In genomic region chr6:37314803-37315515, GRCh38 we compare ENCODE assay signal across 1 cellular context.
TF ChIP-seq lines count a peak whose summit lies in the region.

No MANE protein-coding gene starts in this region.

TF ChIP-seq in K562, 482 proteins besides CTCF, POLR2A, EP300 and RAD21 (continued from another document and continues in another):
- TF ChIP-seq FOXP4 (CRISPR knock-in tag; IDR thresholded peaks at IDR 0.05; ENCODE audit: borderline replicate concordance), result no peak
- no peak for TF ChIP-seq BRF1 (IDR thresholded peaks at IDR 0.05; ENCODE audit: borderline replicate concordance, extremely low read depth, insufficient read length)
- TF ChIP-seq BDP1 (IDR thresholded peaks at IDR 0.05; ENCODE audit: insufficient read depth, insufficient read length), result no peak
- TF ChIP-seq ARID3B (CRISPR knock-in tag; IDR thresholded peaks at IDR 0.05; ENCODE audit: borderline replicate concordance), result no peak
- TF ChIP-seq ZNF57 (CRISPR knock-in tag; IDR thresholded peaks at IDR 0.05), result no peak
- peak; percentile 92 to 96 for TF ChIP-seq KDM1A (IDR thresholded peaks at IDR 0.05)
- no peak for TF ChIP-seq SP2 (IDR thresholded peaks at IDR 0.05; ENCODE audit: extremely low read depth, low read depth, low read length, poor library complexity, severe bottlenecking)
- TF ChIP-seq ZNF316 (IDR thresholded peaks at IDR 0.05), result no peak; the same call in 1 of the 2 replicates
- peak; percentile 91 for TF ChIP-seq FOSL1 (tag; conservative IDR thresholded peaks at IDR 0.05)
- TF ChIP-seq SP1 (CRISPR knock-in tag; IDR thresholded peaks at IDR 0.05), result peak; percentile 84
- no peak for TF ChIP-seq ZNF143 (CRISPR knock-in tag; IDR thresholded peaks at IDR 0.05)
- peak; percentile 93 for TF ChIP-seq STAT5A (IDR thresholded peaks at IDR 0.05; ENCODE audit: borderline replicate concordance, low read length)
- peak; percentile 99 for TF ChIP-seq SMARCA4 (IDR thresholded peaks at IDR 0.05)
- TF ChIP-seq CCNT2 (IDR thresholded peaks at IDR 0.05; ENCODE audit: borderline replicate concordance, extremely low read depth, insufficient read length, low read depth, low read length), result peak; percentile 65
- 0 out of 2 replicates have a peak, but pooled peaks have one; percentile 47 for TF ChIP-seq KLF13 (tag; IDR thresholded peaks at IDR 0.05; ENCODE audit: borderline replicate concordance, low read depth)
- peak; percentile 97 for TF ChIP-seq TARDBP (IDR thresholded peaks at IDR 0.05)
- TF ChIP-seq KDM4B (IDR thresholded peaks at IDR 0.05; ENCODE audit: borderline replicate concordance in 2 of 2, low read depth in 1 of 2), result peak in 1 of 2 experiments; percentile 58; a peak in 2 of 4 replicates
- peak; percentile 53; the same call in 1 of the 2 replicates for TF ChIP-seq HMBOX1 (IDR thresholded peaks at IDR 0.05)
- TF ChIP-seq SNIP1 (IDR thresholded peaks at IDR 0.05; ENCODE audit: low read depth), result no peak
- TF ChIP-seq GTF3C2 (IDR thresholded peaks at IDR 0.05; ENCODE audit: borderline replicate concordance, extremely low read depth, insufficient read length), result no peak
- TF ChIP-seq MYBL2 (IDR thresholded peaks at IDR 0.05; ENCODE audit: low read depth), result no peak
- TF ChIP-seq MYBL2 (CRISPR knock-in tag; IDR thresholded peaks at IDR 0.05; ENCODE audit: borderline replicate concordance), result no peak
- peak; percentile 93 for TF ChIP-seq GATAD2B (IDR thresholded peaks at IDR 0.05; ENCODE audit: borderline replicate concordance)
- TF ChIP-seq RFX1 (IDR thresholded peaks at IDR 0.05), result no peak
- TF ChIP-seq HMG20B (CRISPR knock-in tag; IDR thresholded peaks at IDR 0.05), result no peak
- TF ChIP-seq HNRNPUL1 (IDR thresholded peaks at IDR 0.05; ENCODE audit: low read length), result no peak
- TF ChIP-seq ZKSCAN1 (IDR thresholded peaks at IDR 0.05; ENCODE audit: low read depth, low read length), result peak; percentile 71; the same call in 1 of the 2 replicates
- no peak for TF ChIP-seq RBFOX2 (IDR thresholded peaks at IDR 0.05; ENCODE audit: low read depth, low read length)
- peak; percentile 93 for TF ChIP-seq MXI1 (IDR thresholded peaks at IDR 0.05; ENCODE audit: low read depth, low read length)
- TF ChIP-seq KAT8 (IDR thresholded peaks at IDR 0.05; ENCODE audit: low read depth), result no peak
- peak; percentile 100 for TF ChIP-seq TFAP4 (CRISPR knock-in tag; IDR thresholded peaks at IDR 0.05; ENCODE audit: borderline replicate concordance)
- TF ChIP-seq MAFG (tag; conservative IDR thresholded peaks at IDR 0.05), result 0 out of 2 replicates have a peak, but pooled peaks have one; percentile 45
- TF ChIP-seq PTRF (tag; IDR thresholded peaks at IDR 0.05), result no peak
- no peak for TF ChIP-seq SIX5 (IDR thresholded peaks at IDR 0.05; ENCODE audit: borderline replicate concordance in 1 of 2, insufficient read depth in 1 of 2, low read depth in 1 of 2, low read length in 2 of 2)
- no peak for TF ChIP-seq GTF2E2 (tag; IDR thresholded peaks at IDR 0.05)
- TF ChIP-seq ZNF507 (tag; conservative IDR thresholded peaks at IDR 0.05), result no peak
- TF ChIP-seq NR2F6 (CRISPR knock-in tag; IDR thresholded peaks at IDR 0.05), result no peak
- TF ChIP-seq ZNF347 (CRISPR knock-in tag; IDR thresholded peaks at IDR 0.05; ENCODE audit: low read depth), result no peak
- TF ChIP-seq ZNF318 (IDR thresholded peaks at IDR 0.05; ENCODE audit: borderline replicate concordance in 1 of 2, low read depth in 1 of 2), result peak in 1 of 2 experiments; percentile 100
- peak; percentile 84 to 90 for TF ChIP-seq MAZ (CRISPR knock-in tag; conservative IDR thresholded peaks at IDR 0.05 in 1 of 2, IDR thresholded peaks at IDR 0.05 in 1 of 2)
- peak; percentile 99 for TF ChIP-seq ARID1B (IDR thresholded peaks at IDR 0.05)
- no peak for TF ChIP-seq E4F1 (CRISPR knock-in tag; IDR thresholded peaks at IDR 0.05; ENCODE audit: borderline replicate concordance)
- TF ChIP-seq ZNF766 (CRISPR knock-in tag; conservative IDR thresholded peaks at IDR 0.05), result peak; percentile 95
- TF ChIP-seq IRF1 (CRISPR knock-in tag; IDR thresholded peaks at IDR 0.05; ENCODE audit: borderline replicate concordance), result no peak
- no peak for TF ChIP-seq ZFPM2 (CRISPR knock-in tag; IDR thresholded peaks at IDR 0.05)
- TF ChIP-seq ELF1 (tag; IDR thresholded peaks at IDR 0.05), result peak; percentile 88
